ENCODE assay signal across 22 cellular contexts in genomic region chr13:104594801-104595200, GRCh38.
DNase-seq lines count a peak whose midpoint lies in the region; ATAC-seq and TF ChIP-seq lines count a peak whose summit lies in the region.
"Had no signal": no experiment of that assay in that cellular context is flagged by ENCODE, and none has a peak within 500 bp of the region (broad histone marks: within the 10 kb centered on the region; RNA-seq: fewer than 3 reads in every experiment).

No MANE protein-coding gene starts in this region.

- H3K4me1 ChIP-seq in gastrocnemius medialis, result no peaks in the 10 kb centered on the region
- H3K4me1 ChIP-seq in GM23338 (ENCODE audit: insufficient read depth), result no peaks in the 10 kb centered on the region
- H3K4me1 ChIP-seq: BLaER1 treated with 17β-estradiol and CSF1 and Interleukin-3, amounts not matched to agents 10 nM and 100 nM had no signal

- H2AFZ ChIP-seq in GM23338, result no peak overlapping the region

- no peak for ATAC-seq in gastrocnemius medialis
- ATAC-seq in GM23338, result no peak
- ATAC-seq: GM12878, HCT116 had no signal

- H3K79me2 ChIP-seq in GM23338 (replicated peaks; ENCODE audit: insufficient read depth), result no peaks in the 10 kb centered on the region

- TF ChIP-seq CTCF in mesothelial cell of epicardium (IDR thresholded peaks at IDR 0.05; ENCODE audit: unreplicated experiment) (no peak), gastrocnemius medialis (IDR thresholded peaks at IDR 0.05 in 4 of 5, conservative IDR thresholded peaks at IDR 0.05 in 1 of 5) (no peak), GM23338 (conservative IDR thresholded peaks at IDR 0.05; ENCODE audit: low read depth in 2 of 2) (no peak)

- H3K27ac ChIP-seq in gastrocnemius medialis (no peak overlapping the region), GM23338 (ENCODE audit: low read depth) (no peak overlapping the region)
- H3K27ac ChIP-seq: 22Rv1; BLaER1 treated with 17β-estradiol and CSF1 and Interleukin-3, amounts not matched to agents 10 nM and 100 nM had no signal

- H3K9me3 Mint-ChIP-seq in mesothelial cell of epicardium, result peaks cover 5% of the 10 kb centered on the region
- H3K9me3 Mint-ChIP-seq in activated CD4-positive, alpha-beta memory T cell treated with anti-CD3 and anti-CD28 coated beads for 36 hours, result no peaks in the 10 kb centered on the region
- no peaks in the 10 kb centered on the region for H3K9me3 Mint-ChIP-seq in GM23338
- H3K9me3 Mint-ChIP-seq: CD4-positive, alpha-beta T cell; H9 had no signal

- H3K36me3 Mint-ChIP-seq in mesothelial cell of epicardium (no peaks in the 10 kb centered on the region), GM23338 (ENCODE audit: low read depth) (no peaks in the 10 kb centered on the region)
- H3K36me3 Mint-ChIP-seq in activated CD4-positive, alpha-beta memory T cell treated with anti-CD3 and anti-CD28 coated beads for 36 hours, result no peaks in the 10 kb centered on the region
- H3K36me3 Mint-ChIP-seq: CD14-positive monocyte; CD8-positive, alpha-beta memory T cell had no signal

- CTCF ChIA-PET in activated CD4-positive, alpha-beta memory T cell treated with anti-CD3 and anti-CD28 coated beads for 36 hours (lab: Charles Lee), result no interaction called here

- H3K27ac Mint-ChIP-seq in mesothelial cell of epicardium (peak overlapping the region; percentile 15), GM23338 (no peak overlapping the region)
- no peak overlapping the region for H3K27ac Mint-ChIP-seq in activated CD4-positive, alpha-beta memory T cell treated with anti-CD3 and anti-CD28 coated beads for 36 hours
- H3K27ac Mint-ChIP-seq: CD14-positive monocyte; CD4-positive, alpha-beta T cell; CD8-positive, alpha-beta memory T cell; H9 had no signal

- H3K4me3 ChIP-seq in gastrocnemius medialis (no peak overlapping the region), GM23338 (no peak overlapping the region)
- H3K4me3 ChIP-seq: BLaER1 treated with 17β-estradiol and CSF1 and Interleukin-3, amounts not matched to agents 10 nM and 100 nM; GM12878 had no signal

- DNase-seq in NCI-H82 (lab: John Stamatoyannopoulos, UW) (peak; percentile 31), NCI-H82 treated with DMSO at 0.1 percent for 48 hours (lab: John Stamatoyannopoulos, UW; ENCODE audit: unreplicated experiment) (no peak), astrocyte of the hippocampus (ENCODE audit: low read depth, low spot score) (peak; percentile 58), mesothelial cell of epicardium (ENCODE audit: low spot score in 2 of 2, unreplicated experiment in 2 of 2) (no peak), AML-193 (lab: John Stamatoyannopoulos, UW) (no peak), gastrocnemius medialis (no peak), GM23338 (ENCODE audit: low spot score) (no peak)
- no peak for DNase-seq in activated CD4-positive, alpha-beta memory T cell treated with anti-CD3 and anti-CD28 coated beads for 36 hours
- DNase-seq: BE2C; CD4-positive, alpha-beta T cell; CD8-positive, alpha-beta memory T cell; DMS 273 treated with DMSO at 0.1 percent for 48 hours; DMS79; EL; GDM1; GOT3; H9 had no signal

- H3K9me2 ChIP-seq in GM23338 (ENCODE audit: insufficient read depth), result no peaks in the 10 kb centered on the region

- no peaks in the 10 kb centered on the region for H3K9me3 ChIP-seq in gastrocnemius medialis
- H3K9me3 ChIP-seq: BE2C; BLaER1 treated with 17β-estradiol and CSF1 and Interleukin-3, amounts not matched to agents 10 nM and 100 nM had no signal

- H3K36me3 ChIP-seq in gastrocnemius medialis (no peaks in the 10 kb centered on the region), GM23338 (ENCODE audit: insufficient read depth) (no peaks in the 10 kb centered on the region)
- H3K36me3 ChIP-seq: BE2C; BLaER1 treated with 17β-estradiol and CSF1 and Interleukin-3, amounts not matched to agents 10 nM and 100 nM had no signal

- H3K4me3 Mint-ChIP-seq in mesothelial cell of epicardium (no peak overlapping the region), GM23338 (no peak overlapping the region)
- H3K4me3 Mint-ChIP-seq in activated CD4-positive, alpha-beta memory T cell treated with anti-CD3 and anti-CD28 coated beads for 36 hours, result no peak overlapping the region
- H3K4me3 Mint-ChIP-seq: CD14-positive monocyte; CD4-positive, alpha-beta T cell; CD8-positive, alpha-beta memory T cell; H9 had no signal

- H3K4me1 Mint-ChIP-seq in mesothelial cell of epicardium, result peaks cover 54% of the 10 kb centered on the region
- H3K4me1 Mint-ChIP-seq in activated CD4-positive, alpha-beta memory T cell treated with anti-CD3 and anti-CD28 coated beads for 36 hours (ENCODE audit: low read depth), result no peaks in the 10 kb centered on the region
- H3K4me1 Mint-ChIP-seq in GM23338, result peaks cover 4% of the 10 kb centered on the region
- H3K4me1 Mint-ChIP-seq: CD14-positive monocyte; CD8-positive, alpha-beta memory T cell had no signal

- no peaks in the 10 kb centered on the region for H3F3A ChIP-seq in GM23338 (replicated peaks; ENCODE audit: low read depth)

- intact Hi-C loops in activated CD4-positive, alpha-beta memory T cell treated with anti-CD3 and anti-CD28 coated beads for 36 hours (cut with micrococcal nuclease), result no loop called here
- intact Hi-C loops in gastrocnemius medialis (cut with DNase I; ENCODE audit: low total_unique reads), result no loop called here

- H3K27me3 ChIP-seq in gastrocnemius medialis (no peaks in the 10 kb centered on the region), GM23338 (ENCODE audit: insufficient read depth) (no peaks in the 10 kb centered on the region)
- H3K27me3 ChIP-seq: BE2C; BLaER1 treated with 17β-estradiol and CSF1 and Interleukin-3, amounts not matched to agents 10 nM and 100 nM had no signal

- no peaks in the 10 kb centered on the region for H4K20me1 ChIP-seq in GM23338 (replicated peaks; ENCODE audit: insufficient read depth)
- H4K20me1 ChIP-seq: BLaER1 treated with 17β-estradiol and CSF1 and Interleukin-3, amounts not matched to agents 10 nM and 100 nM had no signal

- POLR2A ChIA-PET in activated CD4-positive, alpha-beta memory T cell treated with anti-CD3 and anti-CD28 coated beads for 36 hours (lab: Charles Lee), result no interaction called here

- H3K4me2 ChIP-seq in GM23338, result no peak overlapping the region
- H3K4me2 ChIP-seq: BLaER1 treated with 17β-estradiol and CSF1 and Interleukin-3, amounts not matched to agents 10 nM and 100 nM had no signal

- H3K27me3 Mint-ChIP-seq in mesothelial cell of epicardium (ENCODE audit: low read depth) (no peaks in the 10 kb centered on the region), GM23338 (ENCODE audit: insufficient read depth, low read depth, poor library complexity) (no peaks in the 10 kb centered on the region)
- no peaks in the 10 kb centered on the region for H3K27me3 Mint-ChIP-seq in activated CD4-positive, alpha-beta memory T cell treated with anti-CD3 and anti-CD28 coated beads for 36 hours
- H3K27me3 Mint-ChIP-seq: CD4-positive, alpha-beta T cell; CD8-positive, alpha-beta memory T cell had no signal

- in situ Hi-C loops in gastrocnemius medialis (cut with MboI; ENCODE audit: low sequenced_read_pairs in 4 of 4), result no loop called here

- no peak for TF ChIP-seq POLR2A in gastrocnemius medialis (IDR thresholded peaks at IDR 0.05)

TF ChIP-seq in GM23338, 12 proteins besides CTCF, POLR2A, EP300 and RAD21 (continues in another document):
- TF ChIP-seq ZNF331 (CRISPR knock-in tag; IDR thresholded peaks at IDR 0.05; ENCODE audit: low read depth), result no peak
- TF ChIP-seq NANOG (IDR thresholded peaks at IDR 0.05; ENCODE audit: borderline replicate concordance), result no peak

Comparison
In these comparisons a context has a peak if more than half of its experiments do, and no peak if none do; other contexts are left out.
1. DNase-seq: peak in NCI-H82 (single experiment) and astrocyte of the hippocampus (single experiment); none in NCI-H82 treated with DMSO at 0.1 percent for 48 hours (single experiment), mesothelial cell of epicardium (0 of 2), AML-193 (0 of 2), activated CD4-positive, alpha-beta memory T cell treated with anti-CD3 and anti-CD28 coated beads for 36 hours (single experiment), gastrocnemius medialis (0 of 2) and GM23338 (single experiment).